Comparison of ENCODE assay signal across 2 cellular contexts in the genomic region with DNA sequence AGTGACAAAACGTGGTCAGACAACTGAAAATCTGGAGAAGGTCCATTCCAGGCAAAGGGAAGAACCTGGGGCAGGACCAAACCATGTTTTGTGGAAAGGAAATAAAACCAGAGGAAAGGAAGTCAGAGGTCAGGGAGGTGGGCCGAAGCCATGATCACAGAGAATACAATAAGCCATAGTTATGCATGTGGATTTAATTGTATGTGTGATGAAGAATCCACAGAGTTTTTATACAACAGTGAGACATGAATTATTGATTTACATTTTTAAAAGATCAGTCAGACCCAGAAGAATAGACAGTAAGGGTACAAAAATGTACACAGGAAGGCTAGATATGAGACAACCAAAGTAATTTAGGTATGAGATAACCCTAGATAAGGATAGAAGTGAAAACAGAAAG.
TF ChIP-seq lines count a peak whose summit lies in the region.

No MANE protein-coding gene starts in this region.

TF ChIP-seq in SK-N-SH treated with all-trans-retinoic acid at 6 μM for 48 hours, 23 proteins besides CTCF, POLR2A, EP300 and RAD21 (continued from another document):
- TF ChIP-seq ARNTL (CRISPR knock-in tag; IDR thresholded peaks at IDR 0.05; ENCODE audit: borderline replicate concordance, low read depth) (no peak), OSR1 (CRISPR knock-in tag; IDR thresholded peaks at IDR 0.05) (no peak), ZFP3 (CRISPR knock-in tag; IDR thresholded peaks at IDR 0.05) (no peak), CREB5 (CRISPR knock-in tag; IDR thresholded peaks at IDR 0.05; ENCODE audit: low read depth) (no peak), ZNF565 (CRISPR knock-in tag; conservative IDR thresholded peaks at IDR 0.05; ENCODE audit: low read depth) (no peak), ZC3H10 (CRISPR knock-in tag; IDR thresholded peaks at IDR 0.05) (no peak)
- TF ChIP-seq, protein P1, sequence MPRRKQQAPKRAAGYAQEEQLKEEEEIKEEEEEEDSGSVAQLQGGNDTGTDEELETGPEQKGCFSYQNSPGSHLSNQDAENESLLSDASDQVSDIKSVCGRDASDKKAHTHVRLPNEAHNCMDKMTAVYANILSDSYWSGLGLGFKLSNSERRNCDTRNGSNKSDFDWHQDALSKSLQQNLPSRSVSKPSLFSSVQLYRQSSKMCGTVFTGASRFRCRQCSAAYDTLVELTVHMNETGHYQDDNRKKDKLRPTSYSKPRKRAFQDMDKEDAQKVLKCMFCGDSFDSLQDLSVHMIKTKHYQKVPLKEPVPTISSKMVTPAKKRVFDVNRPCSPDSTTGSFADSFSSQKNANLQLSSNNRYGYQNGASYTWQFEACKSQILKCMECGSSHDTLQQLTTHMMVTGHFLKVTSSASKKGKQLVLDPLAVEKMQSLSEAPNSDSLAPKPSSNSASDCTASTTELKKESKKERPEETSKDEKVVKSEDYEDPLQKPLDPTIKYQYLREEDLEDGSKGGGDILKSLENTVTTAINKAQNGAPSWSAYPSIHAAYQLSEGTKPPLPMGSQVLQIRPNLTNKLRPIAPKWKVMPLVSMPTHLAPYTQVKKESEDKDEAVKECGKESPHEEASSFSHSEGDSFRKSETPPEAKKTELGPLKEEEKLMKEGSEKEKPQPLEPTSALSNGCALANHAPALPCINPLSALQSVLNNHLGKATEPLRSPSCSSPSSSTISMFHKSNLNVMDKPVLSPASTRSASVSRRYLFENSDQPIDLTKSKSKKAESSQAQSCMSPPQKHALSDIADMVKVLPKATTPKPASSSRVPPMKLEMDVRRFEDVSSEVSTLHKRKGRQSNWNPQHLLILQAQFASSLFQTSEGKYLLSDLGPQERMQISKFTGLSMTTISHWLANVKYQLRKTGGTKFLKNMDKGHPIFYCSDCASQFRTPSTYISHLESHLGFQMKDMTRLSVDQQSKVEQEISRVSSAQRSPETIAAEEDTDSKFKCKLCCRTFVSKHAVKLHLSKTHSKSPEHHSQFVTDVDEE (CRISPR knock-in tag; IDR thresholded peaks at IDR 0.05), result no peak

TF ChIP-seq in WTC11, 78 proteins besides CTCF, POLR2A, EP300 and RAD21 (continued from another document):
- TF ChIP-seq, protein P2, sequence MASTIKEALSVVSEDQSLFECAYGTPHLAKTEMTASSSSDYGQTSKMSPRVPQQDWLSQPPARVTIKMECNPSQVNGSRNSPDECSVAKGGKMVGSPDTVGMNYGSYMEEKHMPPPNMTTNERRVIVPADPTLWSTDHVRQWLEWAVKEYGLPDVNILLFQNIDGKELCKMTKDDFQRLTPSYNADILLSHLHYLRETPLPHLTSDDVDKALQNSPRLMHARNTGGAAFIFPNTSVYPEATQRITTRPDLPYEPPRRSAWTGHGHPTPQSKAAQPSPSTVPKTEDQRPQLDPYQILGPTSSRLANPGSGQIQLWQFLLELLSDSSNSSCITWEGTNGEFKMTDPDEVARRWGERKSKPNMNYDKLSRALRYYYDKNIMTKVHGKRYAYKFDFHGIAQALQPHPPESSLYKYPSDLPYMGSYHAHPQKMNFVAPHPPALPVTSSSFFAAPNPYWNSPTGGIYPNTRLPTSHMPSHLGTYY (CRISPR knock-in tag; IDR thresholded peaks at IDR 0.05), result no peak
- TF ChIP-seq NFE2L1 (CRISPR knock-in tag; IDR thresholded peaks at IDR 0.05) (no peak), ATF2 (CRISPR knock-in tag; IDR thresholded peaks at IDR 0.05; ENCODE audit: borderline replicate concordance, low read depth) (no peak), ZNF317 (CRISPR knock-in tag; IDR thresholded peaks at IDR 0.05; ENCODE audit: borderline replicate concordance, low read depth) (no peak), PRRX2 (CRISPR knock-in tag; IDR thresholded peaks at IDR 0.05) (no peak), ZNF396 (CRISPR knock-in tag; IDR thresholded peaks at IDR 0.05; ENCODE audit: borderline replicate concordance) (no peak)
TF ChIP-seq in WTC11: peak in this region for 0.
